ENCODE assay signal across 27 cellular contexts in genomic region chr15:90967206-90967605, GRCh38.
"Had no signal": no experiment of that assay in that cellular context is flagged by ENCODE, and none has a peak within 500 bp of the region (broad histone marks: within the 10 kb centered on the region; RNA-seq: fewer than 3 reads in every experiment).

No MANE protein-coding gene starts in this region.

- H3K27ac ChIP-seq: coronary artery, gastroesophageal sphincter, heart left ventricle, hepatocyte, left lung, neural progenitor cell, parathyroid adenoma, psoas muscle, spleen, thoracic aorta, tibial nerve, upper lobe of left lung had no signal

- H3K9me3 Mint-ChIP-seq: naive thymus-derived CD4-positive, alpha-beta T cell; nephron; neural progenitor cell; stimulated activated memory B cell treated with anti-CD40 and anti-IgM and Interleukin-4, amounts not matched to agents 10 μg/mL and 1 μg/mL and 100 μg/mL, for 72 hours had no signal

- H3K4me3 Mint-ChIP-seq: naive thymus-derived CD4-positive, alpha-beta T cell; nephron; neural progenitor cell; stimulated activated memory B cell treated with anti-CD40 and anti-IgM and Interleukin-4, amounts not matched to agents 10 μg/mL and 1 μg/mL and 100 μg/mL, for 72 hours had no signal

- H3K4me3 ChIP-seq: coronary artery, gastroesophageal sphincter, heart left ventricle, hepatocyte, left lung, neural progenitor cell, psoas muscle, skin epidermis, spleen, thoracic aorta, tibial nerve, upper lobe of left lung had no signal

- H3K27ac Mint-ChIP-seq: nephron; neural progenitor cell; stimulated activated memory B cell treated with anti-CD40 and anti-IgM and Interleukin-4, amounts not matched to agents 10 μg/mL and 1 μg/mL and 100 μg/mL, for 72 hours had no signal

- H3K9ac ChIP-seq: neural progenitor cell, parathyroid adenoma had no signal

- H3K9me3 ChIP-seq: gastroesophageal sphincter, heart left ventricle, left lung, psoas muscle, spleen, thoracic aorta, tibial nerve, upper lobe of left lung had no signal

- FAIRE-seq: endometrium, urothelium cell line had no signal

- H3K4me1 ChIP-seq: gastroesophageal sphincter, heart left ventricle, left lung, neural progenitor cell, parathyroid adenoma, psoas muscle, spleen, tibial nerve, upper lobe of left lung had no signal

- H3K4me1 Mint-ChIP-seq: nephron; neural progenitor cell; stimulated activated memory B cell treated with anti-CD40 and anti-IgM and Interleukin-4, amounts not matched to agents 10 μg/mL and 1 μg/mL and 100 μg/mL, for 72 hours had no signal

- H3K27me3 ChIP-seq: gastroesophageal sphincter, heart left ventricle, hepatocyte, left lung, neural progenitor cell, spleen, tibial nerve, upper lobe of left lung had no signal

- H3K27me3 Mint-ChIP-seq: naive thymus-derived CD4-positive, alpha-beta T cell; stimulated activated memory B cell treated with anti-CD40 and anti-IgM and Interleukin-4, amounts not matched to agents 10 μg/mL and 1 μg/mL and 100 μg/mL, for 72 hours had no signal

- H3K4me2 ChIP-seq: hepatocyte, neural progenitor cell had no signal

- ATAC-seq: gastroesophageal sphincter; heart left ventricle; left cardiac atrium; left lung; naive thymus-derived CD4-positive, alpha-beta T cell; psoas muscle; right cardiac atrium; stimulated activated memory B cell treated with anti-CD40 and anti-IgM and Interleukin-4, amounts not matched to agents 10 μg/mL and 1 μg/mL and 100 μg/mL, for 72 hours; stimulated activated naive CD8-positive, alpha-beta T cell treated with anti-CD3 and anti-CD28 coated beads, Interleukin-15, Interleukin-2, amounts not matched to agents 100 U/mL and 50 U/mL, for 24 hours had no signal

- H3K79me2 ChIP-seq: hepatocyte, parathyroid adenoma had no signal

- DNase-seq: dermis blood vessel endothelial cell; effector memory CD4-positive, alpha-beta T cell; foreskin fibroblast; heart left ventricle; left cardiac atrium; left lung; mesendoderm; midbrain; naive thymus-derived CD4-positive, alpha-beta T cell; psoas muscle; right cardiac atrium; spleen; stimulated activated CD4-positive, alpha-beta T cell treated with anti-CD3 and anti-CD28 coated beads, Interleukin-4, amount 100 ng/mL, for 4 hours; stimulated activated naive CD8-positive, alpha-beta T cell treated with anti-CD3 and anti-CD28 coated beads, Interleukin-15, Interleukin-2, amounts not matched to agents 100 U/mL and 50 U/mL, for 24 hours; upper lobe of left lung had no signal

- H2AFZ ChIP-seq: hepatocyte, neural progenitor cell, parathyroid adenoma had no signal
